Comparison of ENCODE assay signal across 1 cellular context in genomic region chr17:61425682-61426481, GRCh38.
TF ChIP-seq lines count a peak whose summit lies in the region.

No MANE protein-coding gene starts in this region.

TF ChIP-seq in HCT116, 20 proteins besides CTCF, POLR2A, EP300 and RAD21 (continued from another document):
- TF ChIP-seq ZBTB33 (IDR thresholded peaks at IDR 0.05; ENCODE audit: extremely low read depth, insufficient replicate concordance, low read length) (no peak), YY1 (IDR thresholded peaks at IDR 0.05; ENCODE audit: extremely low read depth, insufficient replicate concordance, low read depth, low read length) (no peak), MAX (IDR thresholded peaks at IDR 0.05) (peak; percentile 24; the same call in 1 of the 2 replicates), POLR2AphosphoS5 (IDR thresholded peaks at IDR 0.05; ENCODE audit: low read depth, low read length) (no peak), FOSL1 (IDR thresholded peaks at IDR 0.05; ENCODE audit: low read depth) (no peak), ZNF274 (IDR thresholded peaks at IDR 0.05; ENCODE audit: low read depth, low read length) (no peak), SP1 (IDR thresholded peaks at IDR 0.05; ENCODE audit: low read depth) (no peak), JUND (IDR thresholded peaks at IDR 0.05) (no peak)
